Comparison of ENCODE assay signal across 9 cellular contexts in the genomic region with DNA sequence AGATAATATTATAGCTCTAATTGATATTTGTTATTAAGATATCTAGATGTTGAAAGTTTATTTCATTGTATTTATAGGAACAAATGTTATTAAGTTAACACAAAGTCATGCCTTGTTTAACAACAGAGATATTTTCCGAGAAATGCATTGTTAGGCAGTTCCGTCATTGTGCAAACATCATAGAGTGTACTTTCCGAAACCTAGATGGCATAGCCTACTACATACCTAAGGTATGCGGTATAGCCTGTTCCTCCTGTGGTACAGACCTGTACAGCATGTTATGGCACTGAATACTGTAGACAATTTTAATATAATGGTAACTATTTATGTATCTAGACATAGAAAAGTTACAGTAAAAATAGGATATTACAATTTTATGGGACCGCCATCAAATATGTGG.
"Had no signal": no experiment of that assay in that cellular context is flagged by ENCODE, and none has a peak within 500 bp of the region (broad histone marks: within the 10 kb centered on the region; RNA-seq: fewer than 3 reads in every experiment).

No MANE protein-coding gene starts in this region.

- ATAC-seq: psoas muscle, sciatic nerve, WTC11 had no signal

- H3K9me3 ChIP-seq: psoas muscle had no signal

- H3K4me1 ChIP-seq: psoas muscle had no signal

- H3K27ac ChIP-seq: psoas muscle had no signal

- DNase-seq: activated naive CD4-positive, alpha-beta T cell treated with anti-CD3 and anti-CD28 coated beads, Interleukin-2, amount 50 U/mL, for 16 hours; cerebellar nuclear complex; dermis blood vessel endothelial cell; mesendoderm; nephron progenitor cell; psoas muscle; stimulated activated naive CD4-positive, alpha-beta T cell had no signal

- H3K4me3 ChIP-seq: psoas muscle had no signal
